ENCODE assay signal across 22 cellular contexts in the genomic region with DNA sequence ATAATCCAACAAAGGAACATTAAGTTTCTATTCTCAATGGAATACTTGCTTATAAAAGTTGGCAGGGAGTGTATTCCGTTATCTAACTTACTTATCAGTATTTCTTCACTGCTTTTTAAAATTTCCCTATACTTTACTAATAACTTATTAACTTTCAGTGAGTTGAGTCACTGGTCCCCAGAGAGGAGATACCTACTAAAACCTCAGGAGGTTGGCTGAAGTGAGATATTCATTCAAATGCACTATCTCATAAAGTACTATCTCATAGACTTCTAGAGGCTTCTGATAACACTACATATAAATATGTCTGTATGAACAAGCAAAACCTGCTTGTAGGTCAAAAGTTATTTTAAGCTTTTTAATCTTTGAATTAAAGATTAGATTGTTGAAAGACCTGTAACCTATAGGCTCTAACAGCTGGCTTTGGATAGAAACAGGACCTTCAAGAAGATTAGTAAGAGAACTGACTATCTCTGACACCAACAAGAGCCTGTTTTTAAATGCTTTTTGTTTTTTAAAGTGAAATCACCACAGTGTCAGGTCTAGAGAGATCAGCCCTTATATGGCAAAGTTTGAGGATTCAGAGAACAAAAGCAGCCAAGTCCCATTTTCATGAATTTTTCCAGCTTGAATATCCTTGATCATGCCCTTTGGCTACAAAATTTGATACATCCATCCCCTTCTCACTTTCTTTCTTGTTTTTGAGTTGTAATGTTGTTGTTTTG.
DNase-seq lines count a peak whose midpoint lies in the region; ATAC-seq, FAIRE-seq and TF ChIP-seq lines count a peak whose summit lies in the region.
"Had no signal": no experiment of that assay in that cellular context is flagged by ENCODE, and none has a peak within 500 bp of the region (broad histone marks: within the 10 kb centered on the region; RNA-seq: fewer than 3 reads in every experiment).

No MANE protein-coding gene starts in this region.

- H3K36me3 Mint-ChIP-seq in Caco-2 (ENCODE audit: insufficient read depth, unreplicated experiment), result no peaks in the 10 kb centered on the region
- no peaks in the 10 kb centered on the region for H3K36me3 Mint-ChIP-seq in astrocyte (ENCODE audit: low read depth, unreplicated experiment)
- no peaks in the 10 kb centered on the region for H3K36me3 Mint-ChIP-seq in CD14-positive monocyte
- H3K36me3 Mint-ChIP-seq: activated CD4-positive, alpha-beta memory T cell treated with anti-CD3 and anti-CD28 coated beads for 36 hours; activated naive CD8-positive, alpha-beta T cell had no signal

- H4K20me1 ChIP-seq in astrocyte (ENCODE audit: insufficient read depth, low read length), result no peaks in the 10 kb centered on the region
- H4K20me1 ChIP-seq: BLaER1 treated with 17β-estradiol and CSF1 and Interleukin-3, amounts not matched to agents 10 nM and 100 nM had no signal

- ATAC-seq in left lobe of liver (peak; percentile 36), GM18502 (IDR thresholded peaks at IDR 0.05; ENCODE audit: poor library complexity, unreplicated experiment) (no peak)
- ATAC-seq: activated T-cell treated with anti-CD3 and anti-CD28 coated beads, Interleukin-2, amount 50 U/mL, for 4 hours; right cardiac atrium; Right ventricle myocardium inferior; stimulated activated naive CD8-positive, alpha-beta T cell treated with anti-CD3 and anti-CD28 coated beads, Interleukin-15, Interleukin-2, amounts not matched to agents 100 U/mL and 50 U/mL, for 24 hours had no signal

- H3K27me3 Mint-ChIP-seq in Caco-2 (ENCODE audit: insufficient read depth, unreplicated experiment), result no peaks in the 10 kb centered on the region
- H3K27me3 Mint-ChIP-seq in astrocyte (ENCODE audit: low read depth, unreplicated experiment), result no peaks in the 10 kb centered on the region
- H3K27me3 Mint-ChIP-seq in CD14-positive monocyte (ENCODE audit: low read depth in 3 of 3), result peaks cover 0 to 2% (median 0%) of the 10 kb centered on the region in 3 donors
- H3K27me3 Mint-ChIP-seq: activated naive CD8-positive, alpha-beta T cell had no signal

- H3K4me1 Mint-ChIP-seq in Caco-2 (ENCODE audit: low read depth, unreplicated experiment) (peaks cover 37% of the 10 kb centered on the region), astrocyte (ENCODE audit: low read depth, unreplicated experiment) (peaks cover 18% of the 10 kb centered on the region), CD14-positive monocyte (no peaks in the 10 kb centered on the region)

- POLR2A ChIA-PET in Caco-2 (lab: Charles Lee), result no interaction called here

- H3K27me3 ChIP-seq in Caco-2 (replicated peaks; ENCODE audit: control insufficient read depth, insufficient read depth, low read length) (no peaks in the 10 kb centered on the region), astrocyte (ENCODE audit: insufficient read depth, low read length) (no peaks in the 10 kb centered on the region)
- H3K27me3 ChIP-seq: BLaER1 treated with 17β-estradiol and CSF1 and Interleukin-3, amounts not matched to agents 10 nM and 100 nM; cardiac muscle cell; neutrophil; transverse colon had no signal

- H3K9me3 Mint-ChIP-seq in Caco-2 (ENCODE audit: unreplicated experiment) (no peaks in the 10 kb centered on the region), astrocyte (ENCODE audit: unreplicated experiment) (no peaks in the 10 kb centered on the region), CD14-positive monocyte (peaks cover 0 to 3% (median 2%) of the 10 kb centered on the region in 7 donors)
- H3K9me3 Mint-ChIP-seq: activated CD4-positive, alpha-beta memory T cell treated with anti-CD3 and anti-CD28 coated beads for 36 hours; activated T-cell treated with anti-CD3 and anti-CD28 coated beads, Interleukin-2, amount 50 U/mL, for 4 hours had no signal

- DNase-seq in Caco-2, result no peak
- no peak for DNase-seq in H54 (ENCODE audit: insufficient read length, low spot score)
- peak; percentile 20 for DNase-seq in astrocyte (ENCODE audit: low read depth)
- DNase-seq in left lobe of liver (ENCODE audit: low spot score), result no peak
- no peak for DNase-seq in CD14-positive monocyte (ENCODE audit: low spot score)
- no peak for DNase-seq in NCI-H1436 treated with DMSO at 0.1 percent for 48 hours (lab: John Stamatoyannopoulos, UW)
- no peak for DNase-seq in activated CD4-positive, alpha-beta T cell treated with anti-CD3 and anti-CD28 coated beads, Interleukin-2, amount 50 U/mL, for 1 hour
- DNase-seq: activated CD4-positive, alpha-beta memory T cell treated with anti-CD3 and anti-CD28 coated beads for 36 hours; activated T-cell treated with anti-CD3 and anti-CD28 coated beads, Interleukin-2, amount 50 U/mL, for 4 hours; DMS 273 treated with DMSO at 0.1 percent for 48 hours; NCI-H187 treated with DMSO at 0.1 percent for 48 hours; NCI-H446; right cardiac atrium; stimulated activated naive CD8-positive, alpha-beta T cell treated with anti-CD3 and anti-CD28 coated beads, Interleukin-15, Interleukin-2, amounts not matched to agents 100 U/mL and 50 U/mL, for 24 hours; transverse colon had no signal

- H3K27ac Mint-ChIP-seq in Caco-2 (ENCODE audit: unreplicated experiment) (peak overlapping the region; percentile 85), astrocyte (ENCODE audit: unreplicated experiment) (no peak overlapping the region), CD14-positive monocyte (no peak overlapping the region)
- H3K27ac Mint-ChIP-seq: activated CD4-positive, alpha-beta memory T cell treated with anti-CD3 and anti-CD28 coated beads for 36 hours; activated naive CD8-positive, alpha-beta T cell had no signal

- BruUV-seq in Caco-2 (replicated peaks; lab: Mats Ljungman, UMichigan), result no TSS peak

- CTCF ChIA-PET in Caco-2 (lab: Charles Lee), result no interaction called here

- FAIRE-seq in H54 (lab: Jason Lieb, UNC) (peak; percentile 69), astrocyte (lab: Jason Lieb, UNC) (no peak)
- FAIRE-seq: HTR-8/SVneo had no signal

- H3K4me1 ChIP-seq in Caco-2, result peaks cover 42% of the 10 kb centered on the region
- H3K4me1 ChIP-seq in astrocyte (ENCODE audit: insufficient read depth, low read length), result no peaks in the 10 kb centered on the region
- H3K4me1 ChIP-seq: BLaER1 treated with 17β-estradiol and CSF1 and Interleukin-3, amounts not matched to agents 10 nM and 100 nM had no signal

- no peaks in the 10 kb centered on the region for H3K9me3 ChIP-seq in Caco-2
- no peaks in the 10 kb centered on the region for H3K9me3 ChIP-seq in astrocyte (ENCODE audit: insufficient read depth, low read depth, low read length)
- H3K9me3 ChIP-seq: BLaER1 treated with 17β-estradiol and CSF1 and Interleukin-3, amounts not matched to agents 10 nM and 100 nM; neutrophil; transverse colon had no signal

- no peak overlapping the region for H3K9ac ChIP-seq in astrocyte (ENCODE audit: low read length)
- H3K9ac ChIP-seq: BLaER1 treated with 17β-estradiol and CSF1 and Interleukin-3, amounts not matched to agents 10 nM and 100 nM had no signal

- H3K4me3 Mint-ChIP-seq in Caco-2 (ENCODE audit: unreplicated experiment), result peak overlapping the region; percentile 90
- no peak overlapping the region for H3K4me3 Mint-ChIP-seq in astrocyte (ENCODE audit: unreplicated experiment)
- no peak overlapping the region for H3K4me3 Mint-ChIP-seq in CD14-positive monocyte
- H3K4me3 Mint-ChIP-seq: activated CD4-positive, alpha-beta memory T cell treated with anti-CD3 and anti-CD28 coated beads for 36 hours; activated naive CD8-positive, alpha-beta T cell; activated T-cell treated with anti-CD3 and anti-CD28 coated beads, Interleukin-2, amount 50 U/mL, for 4 hours had no signal

- H3K4me3 ChIP-seq in Caco-2 (ENCODE audit: low read depth, low read length), result no peak overlapping the region
- no peak overlapping the region for H3K4me3 ChIP-seq in astrocyte (ENCODE audit: insufficient read depth, low read depth, low read length)
- H3K4me3 ChIP-seq: BLaER1 treated with 17β-estradiol and CSF1 and Interleukin-3, amounts not matched to agents 10 nM and 100 nM; cardiac muscle cell; transverse colon had no signal

- H3K4me2 ChIP-seq in astrocyte (ENCODE audit: low read length), result no peak overlapping the region
- H3K4me2 ChIP-seq: BLaER1 treated with 17β-estradiol and CSF1 and Interleukin-3, amounts not matched to agents 10 nM and 100 nM had no signal

- H3K79me2 ChIP-seq in astrocyte (ENCODE audit: insufficient read depth, low read length), result no peaks in the 10 kb centered on the region

- peak overlapping the region; percentile 50 for H2AFZ ChIP-seq in astrocyte (ENCODE audit: low read depth, low read length)

- TF ChIP-seq POLR2A in H54 (IDR thresholded peaks at IDR 0.05; ENCODE audit: low read depth, low read length), result no peak

- intact Hi-C loops in Caco-2 (cut with micrococcal nuclease; ENCODE audit: unreplicated experiment), result loop anchor here (2.0 to 5.0 kb wide), 2 partner anchors 13 to 188 kb away; no protein-coding TSS in a partner anchor
- intact Hi-C loops in CD14-positive monocyte (cut with micrococcal nuclease), result no loop called here

- H3K36me3 ChIP-seq in Caco-2 (ENCODE audit: control insufficient read depth, insufficient read depth, low read length) (no peaks in the 10 kb centered on the region), astrocyte (ENCODE audit: insufficient read depth, low read length) (no peaks in the 10 kb centered on the region)
- H3K36me3 ChIP-seq: BLaER1 treated with 17β-estradiol and CSF1 and Interleukin-3, amounts not matched to agents 10 nM and 100 nM; cardiac muscle cell; neutrophil; transverse colon had no signal

- H3K27ac ChIP-seq in astrocyte (ENCODE audit: low read depth, low read length), result no peak overlapping the region
- H3K27ac ChIP-seq: BLaER1 treated with 17β-estradiol and CSF1 and Interleukin-3, amounts not matched to agents 10 nM and 100 nM; cardiac muscle cell; neutrophil; transverse colon had no signal

- TF ChIP-seq CTCF in Caco-2 (IDR thresholded peaks at IDR 0.05; ENCODE audit: insufficient read depth in 1 of 2, low read depth in 1 of 2, low read length in 1 of 2, severe bottlenecking in 1 of 2, unreplicated experiment in 1 of 2), result no peak
- TF ChIP-seq CTCF in astrocyte (IDR thresholded peaks at IDR 0.05; ENCODE audit: insufficient read depth, low read depth, low read length), result no peak
- TF ChIP-seq CTCF in CD14-positive monocyte (IDR thresholded peaks at IDR 0.05), result no peak
